Comparison of ENCODE assay signal across 18 cellular contexts in genomic region chr7:106597014-106597413, GRCh38.
DNase-seq lines count a peak whose midpoint lies in the region; ATAC-seq, FAIRE-seq and TF ChIP-seq lines count a peak whose summit lies in the region.
"Had no signal": no experiment of that assay in that cellular context is flagged by ENCODE, and none has a peak within 500 bp of the region (broad histone marks: within the 10 kb centered on the region; RNA-seq: fewer than 3 reads in every experiment).

No MANE protein-coding gene starts in this region.

- H3K9me1 ChIP-seq in K562 (ENCODE audit: control insufficient read depth, insufficient read depth, low read length): peaks cover 4% of the 10 kb centered on the region

- peak; percentile 42 for DNase-seq in DMS153 (lab: John Stamatoyannopoulos, UW)
- no peak for DNase-seq in DMS153 treated with DMSO at 0.1 percent for 48 hours (lab: John Stamatoyannopoulos, UW; ENCODE audit: unreplicated experiment)
- DNase-seq in DMS53 treated with DMSO at 0.1 percent for 48 hours (lab: John Stamatoyannopoulos, UW; ENCODE audit: unreplicated experiment): peak; percentile 77
- peak; percentile 76 for DNase-seq in NCI-H146 (lab: John Stamatoyannopoulos, UW)
- no peak for DNase-seq in K562 (ENCODE audit: extremely low read depth in 1 of 4, low spot score in 3 of 4)
- no peak for DNase-seq in activated T-cell treated with anti-CD3 and anti-CD28 coated beads for 4 hours
- DNase-seq: AML-193; CD8-positive, alpha-beta memory T cell; DMS 273 treated with DMSO at 0.1 percent for 48 hours; GF-D8; GOT3; H9; KBM-7 had no signal

- CTCF ChIA-PET in K562 (lab: Yijun Ruan, JAX; ENCODE audit: low intra/inter-chr PET ratio): no interaction called here

- TF ChIP-seq RAD21 in K562 (CRISPR knock-in tag; conservative IDR thresholded peaks at IDR 0.05 in 1 of 2, IDR thresholded peaks at IDR 0.05 in 1 of 2): no peak

- H3K27ac ChIP-seq in K562 (ENCODE audit: extremely low read depth, low read depth, low read length): no peak overlapping the region
- H3K27ac ChIP-seq: 22Rv1, BLaER1, HL-60 had no signal

- ATAC-seq in K562: no peak
- ATAC-seq in HG02798 (IDR thresholded peaks at IDR 0.05; ENCODE audit: poor library complexity, unreplicated experiment): no peak
- no peak for ATAC-seq in GM18502 (IDR thresholded peaks at IDR 0.05; ENCODE audit: poor library complexity, unreplicated experiment)

- no peak overlapping the region for H3K4me3 ChIP-seq in K562
- H3K4me3 ChIP-seq: BLaER1 had no signal

- H2AFZ ChIP-seq in K562 (ENCODE audit: low read depth, low read length): peak overlapping the region; percentile 57

- WGBS in K562 (ENCODE audit: insufficient coverage, low coverage, missing lambda C conversion rate): 45% methylated on average over 2 of the region's 2 CpGs

- no peaks in the 10 kb centered on the region for H3K79me2 ChIP-seq in K562 (ENCODE audit: control insufficient read depth, insufficient read depth, low read length)

- no peak overlapping the region for H3K9ac ChIP-seq in K562 (ENCODE audit: insufficient read depth in 1 of 2, low read depth in 2 of 2, low read length in 2 of 2)
- H3K9ac ChIP-seq: BLaER1 had no signal

- TF ChIP-seq EP300 in K562 (IDR thresholded peaks at IDR 0.05; ENCODE audit: low read length): no peak

- peaks cover 19 to 52% of the 10 kb centered on the region in 2 experiments for H3K4me1 ChIP-seq in K562 (replicated peaks in 1 of 2; ENCODE audit: control insufficient read depth in 2 of 2, insufficient read depth in 2 of 2, low read length in 2 of 2)
- H3K4me1 ChIP-seq: BLaER1 had no signal

- peak overlapping the region; percentile 28; the same call in 1 of the 2 replicates for H3K4me2 ChIP-seq in K562 (ENCODE audit: insufficient read depth, low read length)
- H3K4me2 ChIP-seq: BLaER1 had no signal

- H3K36me3 ChIP-seq in K562 (ENCODE audit: control insufficient read depth, insufficient read depth, low read length): no peaks in the 10 kb centered on the region
- H3K36me3 ChIP-seq: BLaER1 had no signal

- FAIRE-seq in K562 (lab: Jason Lieb, UNC): no peak

- intact Hi-C loops in K562 (cut with micrococcal nuclease): no loop called here

- H3K27me3 ChIP-seq in K562 (ENCODE audit: control insufficient read depth in 2 of 2, insufficient read depth in 2 of 2, low read length in 2 of 2): no peaks in the 10 kb centered on the region
- H3K27me3 ChIP-seq: BLaER1 had no signal

- in situ Hi-C loops in K562 (cut with MboI): no loop called here

- no TSS peak for BruUV-seq in K562 (replicated peaks; lab: Mats Ljungman, UMichigan)

- POLR2A ChIA-PET in K562 (lab: Yijun Ruan, JAX): interaction anchor here (0.7 to 3.0 kb wide), 3 partner anchors 9 to 16 kb away, joined by 3 to 9 read pairs (median 3); no protein-coding TSS in a partner anchor

- H4K20me1 ChIP-seq in K562 (replicated peaks; ENCODE audit: control insufficient read depth, insufficient read depth, low read length): no peaks in the 10 kb centered on the region
- H4K20me1 ChIP-seq: BLaER1 had no signal

- TF ChIP-seq POLR2A in K562 (conservative IDR thresholded peaks at IDR 0.05): no peak

- peaks cover 5% of the 10 kb centered on the region for H3K9me3 ChIP-seq in K562 (replicated peaks; ENCODE audit: control insufficient read depth, insufficient read depth, low read depth, low read length)
- H3K9me3 ChIP-seq: BLaER1 had no signal

- no peak for TF ChIP-seq CTCF in K562 (IDR thresholded peaks at IDR 0.05 in 2 of 3, conservative IDR thresholded peaks at IDR 0.05 in 1 of 3; ENCODE audit: insufficient read depth in 2 of 3, low read depth in 1 of 3, low read length in 3 of 3)

TF ChIP-seq in K562, 482 proteins besides CTCF, POLR2A, EP300 and RAD21:
- no peak for TF ChIP-seq MAFK (IDR thresholded peaks at IDR 0.05; ENCODE audit: low read length)
- 0 out of 2 replicates have a peak, but pooled peaks have one; percentile 26 for TF ChIP-seq ZNF263 (CRISPR knock-in tag; IDR thresholded peaks at IDR 0.05; ENCODE audit: borderline replicate concordance)
- no peak for TF ChIP-seq CEBPG (CRISPR knock-in tag; IDR thresholded peaks at IDR 0.05)
- TF ChIP-seq CEBPG (tag; conservative IDR thresholded peaks at IDR 0.05 in 1 of 2, IDR thresholded peaks at IDR 0.05 in 1 of 2): no peak
- TF ChIP-seq ATF3 (IDR thresholded peaks at IDR 0.05): no peak
- 0 out of 2 replicates have a peak, but pooled peaks have one; percentile 29 for TF ChIP-seq ATF3 (CRISPR knock-in tag; conservative IDR thresholded peaks at IDR 0.05)
- peak; percentile 53; the same call in 1 of the 2 replicates for TF ChIP-seq PREB (CRISPR knock-in tag; IDR thresholded peaks at IDR 0.05)
- TF ChIP-seq E2F5 (CRISPR knock-in tag; IDR thresholded peaks at IDR 0.05): 0 out of 2 replicates have a peak, but pooled peaks have one; percentile 48
- no peak for TF ChIP-seq YBX1 (IDR thresholded peaks at IDR 0.05)
- TF ChIP-seq ZNF431 (CRISPR knock-in tag; IDR thresholded peaks at IDR 0.05): no peak
- TF ChIP-seq CTBP1 (IDR thresholded peaks at IDR 0.05; ENCODE audit: borderline replicate concordance): peak; percentile 58; the same call in 1 of the 2 replicates
- TF ChIP-seq SNRNP70 (optimal IDR thresholded peaks at IDR 0.05; ENCODE audit: low read depth, low read length): no peak
- no peak for TF ChIP-seq TCF7L2 (IDR thresholded peaks at IDR 0.05; ENCODE audit: low read depth, low read length)

Comparison
In these comparisons a context has a peak if more than half of its experiments do, and no peak if none do; other contexts are left out.
1. DNase-seq: peak in DMS153 (single experiment), DMS53 treated with DMSO at 0.1 percent for 48 hours (single experiment) and NCI-H146 (single experiment); none in DMS153 treated with DMSO at 0.1 percent for 48 hours (single experiment), K562 (0 of 4) and activated T-cell treated with anti-CD3 and anti-CD28 coated beads for 4 hours (single experiment).